In genomic region chr6:79077680-79078056, GRCh38 we compare ENCODE assay signal across 8 cellular contexts. TPM values are rescaled to one million over a fixed set of nuclear protein-coding genes. Genes with fewer than 3 reads are reported as not detected.
DNase-seq lines count a peak whose midpoint lies in the region; ATAC-seq, FAIRE-seq and TF ChIP-seq lines count a peak whose summit lies in the region.

No MANE protein-coding gene starts in this region.

- peak overlapping the region; percentile 98 for H3K4me3 Mint-ChIP-seq in activated T-helper 17 cell treated with anti-CD3 and anti-CD28 coated beads, Interleukin-2, amount 50 U/mL, for 72 hours

- peaks cover 6% of the 10 kb centered on the region for H3K4me1 Mint-ChIP-seq in activated T-helper 17 cell treated with anti-CD3 and anti-CD28 coated beads, Interleukin-2, amount 50 U/mL, for 72 hours

- peaks cover 42% of the 10 kb centered on the region for H3K36me3 Mint-ChIP-seq in activated T-helper 17 cell treated with anti-CD3 and anti-CD28 coated beads, Interleukin-2, amount 50 U/mL, for 72 hours (ENCODE audit: low read depth)

- peak overlapping the region; percentile 95 for H3K27ac Mint-ChIP-seq in activated T-helper 17 cell treated with anti-CD3 and anti-CD28 coated beads, Interleukin-2, amount 50 U/mL, for 72 hours

- no peaks in the 10 kb centered on the region for H3K27me3 ChIP-seq in small intestine (ENCODE audit: control insufficient read depth in 2 of 2, insufficient read depth in 2 of 2, low read length in 2 of 2)

- H3K9me3 Mint-ChIP-seq in activated T-helper 17 cell treated with anti-CD3 and anti-CD28 coated beads, Interleukin-2, amount 50 U/mL, for 72 hours: no peaks in the 10 kb centered on the region

- peak; percentile 29 for ATAC-seq in HG02610 (IDR thresholded peaks at IDR 0.05; ENCODE audit: unreplicated experiment)
- peak; percentile 30 for ATAC-seq in activated T-helper 17 cell treated with anti-CD3 and anti-CD28 coated beads, Interleukin-2, amount 50 U/mL, for 72 hours (replicated peaks)

- TF ChIP-seq CTCF in 22Rv1 (IDR thresholded peaks at IDR 0.05): no peak
- TF ChIP-seq CTCF in GM12864 (IDR thresholded peaks at IDR 0.05; ENCODE audit: low read depth, low read length, missing control alignments): no peak

- no peak for FAIRE-seq in small intestine (lab: Jason Lieb, UNC)

- peak overlapping the region; percentile 63 for H3K4me3 ChIP-seq in GM12864 (ENCODE audit: low read depth, low read length)
- H3K4me3 ChIP-seq in small intestine (ENCODE audit: low read depth in 1 of 2, low read length in 2 of 2): peak overlapping the region; percentile 97 to 99

- no peaks in the 10 kb centered on the region for H3K36me3 ChIP-seq in small intestine (ENCODE audit: control insufficient read depth in 2 of 2, insufficient read depth in 2 of 2, low read length in 2 of 2)

- DNase-seq in GM12864 (ENCODE audit: low read depth) (no peak), NCI-H146 (lab: John Stamatoyannopoulos, UW) (peak; percentile 82), hepatic stellate cell (ENCODE audit: low spot score) (peak; percentile 25), small intestine (no peak), NAMALWA (ENCODE audit: low spot score) (no peak)

- H3K27ac ChIP-seq in 22Rv1: peak overlapping the region; percentile 94
- peak overlapping the region; percentile 97 to 100 for H3K27ac ChIP-seq in small intestine (ENCODE audit: low read depth in 1 of 2, low read length in 1 of 2)

- H3K4me1 ChIP-seq in small intestine (ENCODE audit: control insufficient read depth in 2 of 2, insufficient read depth in 1 of 2, low read depth in 1 of 2, low read length in 1 of 2): peaks cover 0 to 2% of the 10 kb centered on the region in 2 donors

- no peaks in the 10 kb centered on the region for H3K9me3 ChIP-seq in small intestine (ENCODE audit: control insufficient read depth, low read depth)

- H3K27me3 Mint-ChIP-seq in activated T-helper 17 cell treated with anti-CD3 and anti-CD28 coated beads, Interleukin-2, amount 50 U/mL, for 72 hours: peaks cover 5% of the 10 kb centered on the region

- WGBS in small intestine, 3 donors: 0 to 1% (median 0%) methylated on average over 7 to 54 of the region's 54 CpGs

RNA-seq across cellular contexts. Expression of gene PHIP, which starts 0.4 kb away (rescaled TPM):
- total RNA-seq in activated T-helper 17 cell treated with anti-CD3 and anti-CD28 coated beads, Interleukin-2, amount 50 U/mL, for 72 hours: 10 to 100 TPM; 28.7 to 31.3 TPM
- 1 to 10 TPM; 6.0 to 6.5 (median 6.2) TPM for polyA plus RNA-seq in small intestine

Comparison
In these comparisons a context has a peak if more than half of its experiments do, and no peak if none do; other contexts are left out.
1. DNase-seq: peak in NCI-H146 (single experiment) and hepatic stellate cell (single experiment); none in GM12864 (single experiment), small intestine (single experiment) and NAMALWA (single experiment).